ENCODE assay signal across 17 cellular contexts in genomic region chr14:99475179-99475578, GRCh38. TPM values are rescaled to one million over a fixed set of nuclear protein-coding genes. Genes with fewer than 3 reads are reported as not detected.
A peak's percentile ranks its signal among the peaks of the same experiment; 100 is the strongest.
DNase-seq lines count a peak whose midpoint lies in the region; ATAC-seq, FAIRE-seq and TF ChIP-seq lines count a peak whose summit lies in the region.
"Had no signal": no experiment of that assay in that cellular context is flagged by ENCODE, and none has a peak within 500 bp of the region (broad histone marks: within the 10 kb centered on the region; RNA-seq: fewer than 3 reads in every experiment).

No MANE protein-coding gene starts in this region.

- H3K9me2 ChIP-seq in Loucy (replicated peaks; ENCODE audit: low read depth, low read length) = no peaks in the 10 kb centered on the region

- no peak overlapping the region for H3K27ac ChIP-seq in right cardiac atrium (ENCODE audit: low read length)
- no peak overlapping the region for H3K27ac ChIP-seq in smooth muscle cell (ENCODE audit: low read depth)
- H3K27ac ChIP-seq: adrenal gland, Peyer's patch, thoracic aorta had no signal

- H3K4me2 ChIP-seq in Loucy (ENCODE audit: low read depth, low read length, poor library complexity, severe bottlenecking) = peak overlapping the region; percentile 46
- H3K4me2 ChIP-seq in smooth muscle cell = peak overlapping the region; percentile 53

- no peak for FAIRE-seq in bronchial epithelial cell (lab: Jason Lieb, UNC)

- H3K27me3 ChIP-seq in Loucy (ENCODE audit: insufficient read depth, low read length, poor library complexity, severe bottlenecking) = no peaks in the 10 kb centered on the region
- H3K27me3 ChIP-seq in bronchial epithelial cell (ENCODE audit: control insufficient read depth, insufficient read depth, low read length) = no peaks in the 10 kb centered on the region
- H3K27me3 ChIP-seq in right cardiac atrium (ENCODE audit: control insufficient read depth, insufficient read depth) = no peaks in the 10 kb centered on the region
- no peaks in the 10 kb centered on the region for H3K27me3 ChIP-seq in smooth muscle cell (ENCODE audit: low read depth)
- H3K27me3 ChIP-seq: adrenal gland, Peyer's patch had no signal

- H3K9ac ChIP-seq in Loucy (ENCODE audit: low read depth, low read length, poor library complexity, severe bottlenecking) (no peak overlapping the region), smooth muscle cell (ENCODE audit: low read depth) (no peak overlapping the region)

- no peak overlapping the region for H2AFZ ChIP-seq in Loucy (ENCODE audit: low read length)
- no peak overlapping the region for H2AFZ ChIP-seq in smooth muscle cell (ENCODE audit: low read depth)

- H3F3A ChIP-seq in Loucy (ENCODE audit: low read depth) (no peaks in the 10 kb centered on the region), smooth muscle cell (ENCODE audit: low read depth) (peaks cover 18% of the 10 kb centered on the region)

- WGBS in right cardiac atrium = 42% methylated on average over 9 of the region's 9 CpGs
- WGBS in smooth muscle cell (ENCODE audit: low lambda C conversion rate) = 53% methylated on average over 9 of the region's 9 CpGs

- H3K4me3 ChIP-seq in Loucy (ENCODE audit: low read length, poor library complexity, severe bottlenecking) (no peak overlapping the region), bronchial epithelial cell (ENCODE audit: low read depth, low read length) (no peak overlapping the region), right cardiac atrium (ENCODE audit: low read length) (no peak overlapping the region), smooth muscle cell (no peak overlapping the region)
- H3K4me3 ChIP-seq: adrenal gland, Peyer's patch, thoracic aorta had no signal

- ATAC-seq in right cardiac atrium (peak; percentile 16 to 41), HG02610 (IDR thresholded peaks at IDR 0.05; ENCODE audit: unreplicated experiment) (no peak), HG02885 (IDR thresholded peaks at IDR 0.05; ENCODE audit: poor library complexity, unreplicated experiment) (no peak)
- ATAC-seq: HCT116 had no signal

- no peak for TF ChIP-seq CTCF in Loucy (conservative IDR thresholded peaks at IDR 0.05; ENCODE audit: low read length)
- no peak for TF ChIP-seq CTCF in bronchial epithelial cell (IDR thresholded peaks at IDR 0.05; ENCODE audit: insufficient read depth, low read length, severe bottlenecking)
- TF ChIP-seq CTCF in smooth muscle cell (IDR thresholded peaks at IDR 0.05; ENCODE audit: borderline replicate concordance, insufficient read depth, poor library complexity, severe bottlenecking) = no peak

- H3K79me2 ChIP-seq in Loucy (ENCODE audit: insufficient read depth, low read length) (peaks cover 97% of the 10 kb centered on the region), smooth muscle cell (ENCODE audit: low read depth) (peaks cover 95% of the 10 kb centered on the region)

- H3K36me3 ChIP-seq in Loucy (ENCODE audit: insufficient read depth, low read length) = no peaks in the 10 kb centered on the region
- no peaks in the 10 kb centered on the region for H3K36me3 ChIP-seq in bronchial epithelial cell (ENCODE audit: control insufficient read depth, insufficient read depth, low read length)
- H3K36me3 ChIP-seq in smooth muscle cell (ENCODE audit: low read depth) = no peaks in the 10 kb centered on the region
- H3K36me3 ChIP-seq: adrenal gland, Peyer's patch, thoracic aorta had no signal

- H3K9me3 ChIP-seq in Loucy (ENCODE audit: insufficient read depth, low read depth, low read length) (no peaks in the 10 kb centered on the region), right cardiac atrium (ENCODE audit: control insufficient read depth, low read length) (no peaks in the 10 kb centered on the region), smooth muscle cell (replicated peaks; ENCODE audit: low read depth) (no peaks in the 10 kb centered on the region)
- H3K9me3 ChIP-seq: adrenal gland, Peyer's patch, thoracic aorta had no signal

- H4K20me1 ChIP-seq in Loucy (ENCODE audit: insufficient read depth, low read length, poor library complexity, severe bottlenecking) (peaks cover 92% of the 10 kb centered on the region), smooth muscle cell (ENCODE audit: low read depth) (peaks cover 98% of the 10 kb centered on the region)

- peak; percentile 30 for DNase-seq in bronchial epithelial cell (ENCODE audit: low read depth)
- DNase-seq in right cardiac atrium = peak in 1 of 3 donors; percentile 32
- no peak for DNase-seq in smooth muscle cell (lab: John Stamatoyannopoulos, UW; ENCODE audit: unreplicated experiment)
- DNase-seq in activated CD4-positive, alpha-beta T cell treated with anti-CD3 and anti-CD28 coated beads, Interleukin-2, amount 50 U/mL, for 48 hours = no peak
- DNase-seq: activated CD4-positive, alpha-beta T cell treated with anti-CD3 and anti-CD28 coated beads, Interleukin-2, amount 50 U/mL, for 4 hours; adrenal gland; foreskin fibroblast; NCI-H2029; NCI-H526; Peyer's patch; stimulated activated CD4-positive, alpha-beta T cell treated with anti-CD3 and anti-CD28 coated beads, Interleukin-15, amount 100 ng/mL, for 24 hours; T-helper 9 cell had no signal

- intact Hi-C loops in right cardiac atrium (cut with DNase I) = no loop called here

- H3K4me1 ChIP-seq in Loucy (ENCODE audit: insufficient read depth, low read length, poor library complexity, severe bottlenecking) (peaks cover 46% of the 10 kb centered on the region), right cardiac atrium (ENCODE audit: control insufficient read depth, insufficient read depth, low read length) (peaks cover 4% of the 10 kb centered on the region), smooth muscle cell (ENCODE audit: low read depth) (peaks cover 24% of the 10 kb centered on the region)

RNA-seq across cellular contexts. Expression of gene SETD3, which starts 5.5 kb away (rescaled TPM):
- total RNA-seq in bronchial epithelial cell (54.9 and 66.6 TPM in 2 replicates), right cardiac atrium (100 to 1,000 TPM; 101 to 127 (median 113) TPM), smooth muscle cell (74.9 and 78.2 TPM in 2 replicates)
- polyA plus RNA-seq in right cardiac atrium (65.4 TPM), smooth muscle cell (41.5 and 49.2 TPM in 2 replicates)

RNA-seq across cellular contexts. Expression of gene CCNK, which starts 6.0 kb away (rescaled TPM):
- total RNA-seq in bronchial epithelial cell (18.4 and 43.3 TPM in 2 replicates), right cardiac atrium (10 to 100 TPM; 30.0 to 36.5 (median 31.4) TPM), smooth muscle cell (32.9 and 45.0 TPM in 2 replicates)
- polyA plus RNA-seq in right cardiac atrium (12.2 TPM), smooth muscle cell (14.6 and 22.7 TPM in 2 replicates)

Comparison
In these comparisons a context has a peak if more than half of its experiments do, and no peak if none do; other contexts are left out.
1. ATAC-seq: peak in right cardiac atrium (2 of 2); none in HG02610 (single experiment) and HG02885 (single experiment).